In genomic region chr13:90184355-90184754, GRCh38 we compare ENCODE assay signal across 27 cellular contexts.
"Had no signal": no experiment of that assay in that cellular context is flagged by ENCODE, and none has a peak within 500 bp of the region (broad histone marks: within the 10 kb centered on the region; RNA-seq: fewer than 3 reads in every experiment).

No MANE protein-coding gene starts in this region.

- H3K4me3 ChIP-seq: coronary artery, dorsolateral prefrontal cortex, esophagus muscularis mucosa, esophagus squamous epithelium, gastrocnemius medialis, gastroesophageal sphincter, heart left ventricle, heart right ventricle had no signal

- H3K36me3 ChIP-seq: esophagus muscularis mucosa, esophagus squamous epithelium, gastrocnemius medialis, gastroesophageal sphincter, heart left ventricle, heart right ventricle had no signal

- FAIRE-seq: colon, endometrium, endothelial cell of umbilical vein, frontal cortex had no signal

- H3K9me3 ChIP-seq: esophagus muscularis mucosa, esophagus squamous epithelium, gastrocnemius medialis, gastroesophageal sphincter, heart left ventricle, heart right ventricle had no signal

- H3K4me1 ChIP-seq: esophagus muscularis mucosa, esophagus squamous epithelium, foreskin keratinocyte, gastrocnemius medialis, gastroesophageal sphincter, heart left ventricle, heart right ventricle had no signal

- DNase-seq: cortex of kidney; dermis blood vessel endothelial cell; dorsolateral prefrontal cortex; effector CD4-positive, alpha-beta T cell; effector CD8-positive, alpha-beta T cell; effector memory CD4-positive, alpha-beta T cell; effector memory CD8-positive, alpha-beta T cell; endodermal cell; erythroblast; esophagus squamous epithelium; foreskin fibroblast; foreskin keratinocyte; foreskin melanocyte; gastrocnemius medialis; glutamatergic neuron; head of caudate nucleus; heart left ventricle; heart right ventricle had no signal

- H3K27ac ChIP-seq: coronary artery, dorsolateral prefrontal cortex, epithelial cell of prostate, esophagus muscularis mucosa, esophagus squamous epithelium, foreskin keratinocyte, gastrocnemius medialis, gastroesophageal sphincter, heart left ventricle, heart right ventricle had no signal

- H3K27me3 ChIP-seq: dorsolateral prefrontal cortex, esophagus muscularis mucosa, esophagus squamous epithelium, foreskin keratinocyte, gastrocnemius medialis, gastroesophageal sphincter, heart left ventricle, heart right ventricle had no signal

- ATAC-seq: effector memory CD8-positive, alpha-beta T cell; esophagus mucosa; foreskin keratinocyte; gastrocnemius medialis; gastroesophageal sphincter; heart left ventricle; heart right ventricle had no signal
